ENCODE assay signal across 1 cellular context in the genomic region with DNA sequence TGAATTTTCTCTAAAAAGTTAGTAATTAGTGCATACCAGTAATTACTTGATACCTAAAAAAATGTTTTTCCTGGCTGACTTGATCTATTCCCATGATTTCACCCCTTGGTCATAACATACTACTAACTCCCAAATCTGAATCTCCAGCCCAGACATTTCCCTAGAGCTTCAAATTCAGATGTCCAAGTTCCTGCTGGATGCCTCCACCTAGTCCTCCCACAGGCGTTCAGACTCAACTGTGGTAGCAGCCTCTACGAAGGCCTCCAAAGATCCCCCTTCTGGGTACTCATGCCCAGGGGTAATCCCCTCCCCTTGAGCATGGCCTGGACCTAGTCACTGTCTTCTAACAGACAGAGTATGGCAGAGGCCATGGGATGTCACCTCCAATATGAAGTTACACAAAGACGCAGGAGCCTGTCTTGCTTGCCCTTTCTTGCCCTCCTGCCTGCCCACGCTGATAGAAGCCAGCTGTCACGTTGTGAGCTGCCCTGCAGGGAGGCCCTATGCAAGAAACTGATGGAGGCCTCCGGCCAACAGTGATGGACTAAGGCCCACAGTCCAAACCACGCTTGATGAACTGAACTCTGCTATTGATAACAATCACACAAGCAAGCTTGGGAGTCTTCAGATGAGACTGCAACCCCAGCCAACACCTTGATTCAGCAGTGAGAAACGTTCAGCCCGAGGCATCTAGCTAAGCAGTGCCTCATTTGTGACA.
TF ChIP-seq lines count a peak whose summit lies in the region.

No MANE protein-coding gene starts in this region.

TF ChIP-seq in K562, 482 proteins besides CTCF, POLR2A, EP300 and RAD21 (continued from another document):
- TF ChIP-seq JUND (IDR thresholded peaks at IDR 0.05; ENCODE audit: borderline replicate concordance, low read depth, low read length) (no peak), JUND (tag; IDR thresholded peaks at IDR 0.05; ENCODE audit: borderline replicate concordance, low read depth, low read length) (no peak), BRD9 (IDR thresholded peaks at IDR 0.05; ENCODE audit: low read depth, partially characterized antibody) (no peak), RUNX1 (IDR thresholded peaks at IDR 0.05; ENCODE audit: low read depth) (no peak)
- TF ChIP-seq, protein P1, sequence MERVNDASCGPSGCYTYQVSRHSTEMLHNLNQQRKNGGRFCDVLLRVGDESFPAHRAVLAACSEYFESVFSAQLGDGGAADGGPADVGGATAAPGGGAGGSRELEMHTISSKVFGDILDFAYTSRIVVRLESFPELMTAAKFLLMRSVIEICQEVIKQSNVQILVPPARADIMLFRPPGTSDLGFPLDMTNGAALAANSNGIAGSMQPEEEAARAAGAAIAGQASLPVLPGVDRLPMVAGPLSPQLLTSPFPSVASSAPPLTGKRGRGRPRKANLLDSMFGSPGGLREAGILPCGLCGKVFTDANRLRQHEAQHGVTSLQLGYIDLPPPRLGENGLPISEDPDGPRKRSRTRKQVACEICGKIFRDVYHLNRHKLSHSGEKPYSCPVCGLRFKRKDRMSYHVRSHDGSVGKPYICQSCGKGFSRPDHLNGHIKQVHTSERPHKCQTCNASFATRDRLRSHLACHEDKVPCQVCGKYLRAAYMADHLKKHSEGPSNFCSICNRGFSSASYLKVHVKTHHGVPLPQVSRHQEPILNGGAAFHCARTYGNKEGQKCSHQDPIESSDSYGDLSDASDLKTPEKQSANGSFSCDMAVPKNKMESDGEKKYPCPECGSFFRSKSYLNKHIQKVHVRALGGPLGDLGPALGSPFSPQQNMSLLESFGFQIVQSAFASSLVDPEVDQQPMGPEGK (CRISPR knock-in tag; IDR thresholded peaks at IDR 0.05; ENCODE audit: borderline replicate concordance): no peak
- TF ChIP-seq, protein P2, sequence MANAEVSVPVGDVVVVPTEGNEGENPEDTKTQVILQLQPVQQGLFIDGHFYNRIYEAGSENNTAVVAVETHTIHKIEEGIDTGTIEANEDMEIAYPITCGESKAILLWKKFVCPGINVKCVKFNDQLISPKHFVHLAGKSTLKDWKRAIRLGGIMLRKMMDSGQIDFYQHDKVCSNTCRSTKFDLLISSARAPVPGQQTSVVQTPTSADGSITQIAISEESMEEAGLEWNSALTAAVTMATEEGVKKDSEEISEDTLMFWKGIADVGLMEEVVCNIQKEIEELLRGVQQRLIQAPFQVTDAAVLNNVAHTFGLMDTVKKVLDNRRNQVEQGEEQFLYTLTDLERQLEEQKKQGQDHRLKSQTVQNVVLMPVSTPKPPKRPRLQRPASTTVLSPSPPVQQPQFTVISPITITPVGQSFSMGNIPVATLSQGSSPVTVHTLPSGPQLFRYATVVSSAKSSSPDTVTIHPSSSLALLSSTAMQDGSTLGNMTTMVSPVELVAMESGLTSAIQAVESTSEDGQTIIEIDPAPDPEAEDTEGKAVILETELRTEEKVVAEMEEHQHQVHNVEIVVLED (CRISPR knock-in tag; IDR thresholded peaks at IDR 0.05): no peak
- TF ChIP-seq, protein P3, sequence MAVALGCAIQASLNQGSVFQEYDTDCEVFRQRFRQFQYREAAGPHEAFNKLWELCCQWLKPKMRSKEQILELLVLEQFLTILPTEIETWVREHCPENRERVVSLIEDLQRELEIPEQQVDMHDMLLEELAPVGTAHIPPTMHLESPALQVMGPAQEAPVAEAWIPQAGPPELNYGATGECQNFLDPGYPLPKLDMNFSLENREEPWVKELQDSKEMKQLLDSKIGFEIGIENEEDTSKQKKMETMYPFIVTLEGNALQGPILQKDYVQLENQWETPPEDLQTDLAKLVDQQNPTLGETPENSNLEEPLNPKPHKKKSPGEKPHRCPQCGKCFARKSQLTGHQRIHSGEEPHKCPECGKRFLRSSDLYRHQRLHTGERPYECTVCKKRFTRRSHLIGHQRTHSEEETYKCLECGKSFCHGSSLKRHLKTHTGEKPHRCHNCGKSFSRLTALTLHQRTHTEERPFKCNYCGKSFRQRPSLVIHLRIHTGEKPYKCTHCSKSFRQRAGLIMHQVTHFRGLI (CRISPR knock-in tag; IDR thresholded peaks at IDR 0.05): no peak
